ENCODE assay signal across 14 cellular contexts in genomic region chr2:184402381-184402780, GRCh38.
DNase-seq lines count a peak whose midpoint lies in the region; TF ChIP-seq lines count a peak whose summit lies in the region.
"Had no signal": no experiment of that assay in that cellular context is flagged by ENCODE, and none has a peak within 500 bp of the region (broad histone marks: within the 10 kb centered on the region; RNA-seq: fewer than 3 reads in every experiment).

No MANE protein-coding gene starts in this region.

- no peak overlapping the region for H3K23ac ChIP-seq in trophoblast cell (ENCODE audit: low read length)

- no peak overlapping the region for H3K4me2 ChIP-seq in trophoblast cell (ENCODE audit: low read length)
- H3K4me2 ChIP-seq: A549 had no signal

- H3K9me3 ChIP-seq in trophoblast cell (ENCODE audit: insufficient read depth, low read depth, low read length) (no peaks in the 10 kb centered on the region), esophagus muscularis mucosa (no peaks in the 10 kb centered on the region)
- H3K9me3 ChIP-seq: A549, BE2C had no signal

- H3K4me3 ChIP-seq in trophoblast cell (ENCODE audit: low read depth, low read length) (no peak overlapping the region), esophagus muscularis mucosa (no peak overlapping the region)
- H3K4me3 ChIP-seq: A549 had no signal

- TF ChIP-seq RAD21 in Ishikawa (IDR thresholded peaks at IDR 0.05; ENCODE audit: low read depth) = no peak

- H4K8ac ChIP-seq in trophoblast cell (ENCODE audit: low read depth, low read length) = no peak overlapping the region

- no peak overlapping the region for H4K12ac ChIP-seq in trophoblast cell (ENCODE audit: low read depth, low read length)

- H3K27me3 ChIP-seq in trophoblast cell (ENCODE audit: insufficient read depth, low read length) = no peaks in the 10 kb centered on the region
- no peaks in the 10 kb centered on the region for H3K27me3 ChIP-seq in esophagus muscularis mucosa
- H3K27me3 ChIP-seq: BE2C had no signal

- no peak overlapping the region for H4K91ac ChIP-seq in trophoblast cell (ENCODE audit: low read depth, low read length)

- H3K79me1 ChIP-seq in trophoblast cell (ENCODE audit: low read length) = peaks cover 2% of the 10 kb centered on the region

- intact Hi-C loops in esophagus muscularis mucosa (cut with DNase I) (no loop called here), posterior vena cava (cut with DNase I) (no loop called here)

- no peak for TF ChIP-seq CTCF in esophagus muscularis mucosa (IDR thresholded peaks at IDR 0.05)

- no peak overlapping the region for H3K18ac ChIP-seq in trophoblast cell (ENCODE audit: low read length)

- TF ChIP-seq EP300 in Ishikawa (IDR thresholded peaks at IDR 0.05; ENCODE audit: borderline replicate concordance) (no peak), esophagus muscularis mucosa (IDR thresholded peaks at IDR 0.05) (no peak)

- H3K14ac ChIP-seq in trophoblast cell (ENCODE audit: low read length) = no peak overlapping the region

- no peaks in the 10 kb centered on the region for H3K79me2 ChIP-seq in trophoblast cell (ENCODE audit: control insufficient read depth, insufficient read depth, low read length, poor library complexity)

- peak; percentile 25 for DNase-seq in DMS53 (lab: John Stamatoyannopoulos, UW)
- peak; percentile 4 for DNase-seq in amniotic epithelial cell (ENCODE audit: low read depth)
- DNase-seq in trophoblast cell = peak; percentile 21 to 68
- no peak for DNase-seq in esophagus muscularis mucosa (ENCODE audit: extremely low spot score)
- no peak for DNase-seq in posterior vena cava (ENCODE audit: low spot score)
- DNase-seq in Kasumi-1 (lab: John Stamatoyannopoulos, UW) = no peak
- DNase-seq: BE2C; CD4-positive, alpha-beta memory T cell; DMS153; GOT3; H9 had no signal

- no peak overlapping the region for H2AFZ ChIP-seq in trophoblast cell (ENCODE audit: insufficient read depth, low read length, poor library complexity)

- H2BK120ac ChIP-seq in trophoblast cell (ENCODE audit: insufficient read depth, low read length, poor library complexity) = no peak overlapping the region

- H3K27ac ChIP-seq in trophoblast cell (ENCODE audit: low read depth, low read length) (no peak overlapping the region), esophagus muscularis mucosa (replicated peaks in 1 of 4) (no peak overlapping the region)
- H3K27ac ChIP-seq: A549, C4-2B had no signal

- H2BK5ac ChIP-seq in trophoblast cell (ENCODE audit: low read depth, low read length, poor library complexity) = no peak overlapping the region

- TF ChIP-seq POLR2A in esophagus muscularis mucosa (IDR thresholded peaks at IDR 0.05; ENCODE audit: low read depth) = no peak

- H3K36me3 ChIP-seq in trophoblast cell (ENCODE audit: control insufficient read depth in 1 of 2, insufficient read depth in 2 of 2, low read length in 2 of 2) (no peaks in the 10 kb centered on the region), esophagus muscularis mucosa (no peaks in the 10 kb centered on the region)
- H3K36me3 ChIP-seq: BE2C had no signal

- H3K4ac ChIP-seq in trophoblast cell (ENCODE audit: low read depth, low read length) = no peak overlapping the region

- H2AK5ac ChIP-seq in trophoblast cell (ENCODE audit: low read length) = no peak overlapping the region

- no peak overlapping the region for H2BK12ac ChIP-seq in trophoblast cell (ENCODE audit: low read length)

- H3K4me1 ChIP-seq in trophoblast cell (ENCODE audit: control insufficient read depth in 1 of 2, insufficient read depth in 2 of 2, low read length in 2 of 2) (peaks cover 0 to 2% of the 10 kb centered on the region in 2 experiments), esophagus muscularis mucosa (no peaks in the 10 kb centered on the region)
- H3K4me1 ChIP-seq: A549, BE2C had no signal

- H3K9ac ChIP-seq in trophoblast cell (ENCODE audit: low read length) = no peak overlapping the region

TF ChIP-seq in Ishikawa, 13 proteins besides CTCF, POLR2A, EP300 and RAD21:
- TF ChIP-seq ZBTB7A (IDR thresholded peaks at IDR 0.05; ENCODE audit: low read depth) (no peak), REST (IDR thresholded peaks at IDR 0.05; ENCODE audit: low read depth) (peak; percentile 63)
TF ChIP-seq in Ishikawa: peak in this region for 1.

Comparison
In these comparisons a context has a peak if more than half of its experiments do, and no peak if none do; other contexts are left out.
1. DNase-seq: peak in DMS53 (single experiment), amniotic epithelial cell (single experiment) and trophoblast cell (2 of 2); none in esophagus muscularis mucosa (single experiment), posterior vena cava (single experiment) and Kasumi-1 (0 of 2).